Comparison of ENCODE assay signal across 12 cellular contexts in the genomic region with DNA sequence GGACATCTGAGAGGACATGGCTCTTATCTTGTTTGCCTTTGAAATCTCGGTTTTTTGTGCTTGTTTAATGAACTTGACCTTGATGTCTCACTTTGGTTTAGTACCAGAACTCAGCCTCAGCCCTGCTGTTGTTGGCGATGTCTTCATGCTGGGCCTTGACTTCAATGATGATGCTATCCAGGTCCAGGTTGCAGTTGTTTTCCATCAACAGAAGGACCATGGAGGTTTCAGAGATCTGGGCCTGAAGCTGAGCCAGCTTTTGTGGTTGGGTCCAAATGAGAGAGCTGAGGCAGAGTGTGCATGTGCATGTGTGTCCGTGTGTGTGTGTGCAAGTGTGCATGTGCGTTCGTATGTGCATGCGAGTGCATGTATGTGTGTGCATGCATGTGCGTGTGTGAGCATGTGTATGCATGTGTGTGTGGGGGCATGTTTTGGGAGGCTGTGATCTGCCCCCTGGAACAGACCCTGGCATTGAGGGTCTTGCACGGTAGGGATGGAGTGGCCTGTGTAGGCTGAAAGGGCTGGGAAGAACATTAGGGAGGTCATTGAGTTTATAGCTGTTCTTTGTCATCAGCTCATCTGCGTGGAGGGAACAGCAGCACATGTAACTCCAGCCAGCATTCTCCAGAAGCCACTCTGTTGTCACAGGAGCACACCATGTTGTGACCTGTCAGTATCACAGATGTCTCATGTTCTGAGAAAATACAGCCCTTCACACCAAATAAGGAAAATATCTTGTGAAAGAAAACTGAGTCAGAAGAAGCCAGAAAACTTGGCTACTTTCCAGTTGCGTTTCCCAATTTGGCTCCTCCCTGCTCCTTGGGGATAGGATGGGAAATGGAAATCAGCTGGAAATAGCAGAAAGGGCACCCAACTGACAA. TPM values are rescaled to one million over a fixed set of nuclear protein-coding genes. Genes with fewer than 3 reads are reported as not detected.
DNase-seq lines count a peak whose midpoint lies in the region; ATAC-seq and TF ChIP-seq lines count a peak whose summit lies in the region.
"Had no signal": no experiment of that assay in that cellular context is flagged by ENCODE, and none has a peak within 500 bp of the region (broad histone marks: within the 10 kb centered on the region; RNA-seq: fewer than 3 reads in every experiment).

No MANE protein-coding gene starts in this region.

- WGBS in thymus, result 86% methylated on average over 10 of the region's 10 CpGs

- H3K4me1 Mint-ChIP-seq in MCF 10A (ENCODE audit: insufficient read depth, unreplicated experiment), result peaks cover 32% of the 10 kb centered on the region

- no TSS peak for BruUV-seq in MCF 10A (replicated peaks; lab: Mats Ljungman, UMichigan)

- DNase-seq in HS-27A (ENCODE audit: low read depth), result peak; percentile 19
- DNase-seq in MCF 10A (ENCODE audit: unreplicated experiment), result peak; percentile 99
- peak; percentile 69 for DNase-seq in left kidney (ENCODE audit: low read depth, low spot score)
- DNase-seq in GM19238 (ENCODE audit: insufficient read length, low spot score), result no peak
- no peak for DNase-seq in activated CD4-positive, CD25-positive, alpha-beta regulatory T cell (lab: John Stamatoyannopoulos, UW)
- DNase-seq in NCI-H748 treated with DMSO at 0.1 percent for 48 hours (lab: John Stamatoyannopoulos, UW), result no peak
- DNase-seq: effector CD8-positive, alpha-beta T cell; mesendoderm; NCI-H2029 had no signal

- no peaks in the 10 kb centered on the region for H3K4me1 ChIP-seq in thymus (ENCODE audit: control insufficient read depth, insufficient read depth, low read length)

- H3K9me3 ChIP-seq in thymus (ENCODE audit: control insufficient read depth), result no peaks in the 10 kb centered on the region

- no peak for TF ChIP-seq CTCF in MCF 10A (IDR thresholded peaks at IDR 0.05; ENCODE audit: unreplicated experiment)

- H3K4me3 ChIP-seq in thymus (ENCODE audit: low read length), result no peak overlapping the region

- no peaks in the 10 kb centered on the region for H3K36me3 Mint-ChIP-seq in MCF 10A (ENCODE audit: insufficient read depth, unreplicated experiment)

- H3K9me3 Mint-ChIP-seq in MCF 10A (ENCODE audit: unreplicated experiment), result no peaks in the 10 kb centered on the region

- peak overlapping the region; percentile 53 for H3K27ac ChIP-seq in thymus (ENCODE audit: low read depth)

- H3K27me3 Mint-ChIP-seq in MCF 10A (ENCODE audit: insufficient read depth, unreplicated experiment), result no peaks in the 10 kb centered on the region

- no peak for ATAC-seq in HG03565 (IDR thresholded peaks at IDR 0.05; ENCODE audit: unreplicated experiment)

- CTCF ChIA-PET in MCF 10A (lab: Yijun Ruan, JAX), result interaction anchor here (1.1 kb wide), 1 partner anchor 14 kb away, joined by 5 read pairs; no protein-coding TSS in a partner anchor

- no peaks in the 10 kb centered on the region for H3K27me3 ChIP-seq in thymus (ENCODE audit: control insufficient read depth, insufficient read depth)

- peak overlapping the region; percentile 56 for H3K27ac Mint-ChIP-seq in MCF 10A (ENCODE audit: low read depth, unreplicated experiment)

- no peaks in the 10 kb centered on the region for H3K36me3 ChIP-seq in thymus (ENCODE audit: control insufficient read depth, insufficient read depth)

- intact Hi-C loops in MCF 10A (cut with micrococcal nuclease), result no loop called here

- no peak overlapping the region for H3K4me3 Mint-ChIP-seq in MCF 10A (ENCODE audit: unreplicated experiment)

- POLR2A ChIA-PET in MCF 10A (lab: Yijun Ruan, JAX), result interaction anchor here (0.9 to 1.5 kb wide), 5 partner anchors 13 to 195 kb away, joined by 3 to 5 read pairs (median 3); partner anchors contain the start of gene KRT6A

RNA-seq across cellular contexts. Expression of gene KRT82, which starts 10.0 kb away (rescaled TPM):
- total RNA-seq in MCF 10A (2022), result not detected in 2 replicates
- polyA plus RNA-seq in thymus, result 0.34 TPM
- total RNA-seq: T-helper 1 cell treated with Interleukin-12 subunit alpha and Interleukin-12 subunit beta and Interleukin-4 antibody, amounts not matched to agents 30 ng/mL and 1 ng/mL, for 36 hours had no signal

RNA-seq across cellular contexts. Expression of gene KRT75, which starts 18.1 kb away (rescaled TPM):
- total RNA-seq in MCF 10A (2022), result not detected in 2 replicates
- polyA plus RNA-seq in thymus, result 6.8 TPM
- total RNA-seq: T-helper 1 cell treated with Interleukin-12 subunit alpha and Interleukin-12 subunit beta and Interleukin-4 antibody, amounts not matched to agents 30 ng/mL and 1 ng/mL, for 36 hours had no signal

RNA-seq across cellular contexts. Expression of gene KRT84, which starts 30.7 kb away (rescaled TPM):
- total RNA-seq in MCF 10A (2022), result not detected in 2 replicates
- 2.5 TPM for polyA plus RNA-seq in thymus
- total RNA-seq: T-helper 1 cell treated with Interleukin-12 subunit alpha and Interleukin-12 subunit beta and Interleukin-4 antibody, amounts not matched to agents 30 ng/mL and 1 ng/mL, for 36 hours had no signal

RNA-seq across cellular contexts. Expression of gene KRT6B, which starts 35.8 kb away (rescaled TPM):
- 2.3 and 3.3 TPM in 2 replicates for total RNA-seq in MCF 10A (2022)
- 30.7 TPM for polyA plus RNA-seq in thymus
- total RNA-seq: T-helper 1 cell treated with Interleukin-12 subunit alpha and Interleukin-12 subunit beta and Interleukin-4 antibody, amounts not matched to agents 30 ng/mL and 1 ng/mL, for 36 hours had no signal

RNA-seq across cellular contexts. Expression of gene KRT85, which starts 48.8 kb away (rescaled TPM):
- total RNA-seq in MCF 10A (2022), result 0.23 TPM in 1 of 2 replicates, not detected in the other
- polyA plus RNA-seq in thymus, result 0.59 TPM
- total RNA-seq: T-helper 1 cell treated with Interleukin-12 subunit alpha and Interleukin-12 subunit beta and Interleukin-4 antibody, amounts not matched to agents 30 ng/mL and 1 ng/mL, for 36 hours had no signal

Comparison
In these comparisons a context has a peak if more than half of its experiments do, and no peak if none do; other contexts are left out.
1. DNase-seq: peak in HS-27A (single experiment), MCF 10A (single experiment) and left kidney (single experiment); none in GM19238 (single experiment), activated CD4-positive, CD25-positive, alpha-beta regulatory T cell (0 of 4) and NCI-H748 treated with DMSO at 0.1 percent for 48 hours (single experiment).